In the genomic region with DNA sequence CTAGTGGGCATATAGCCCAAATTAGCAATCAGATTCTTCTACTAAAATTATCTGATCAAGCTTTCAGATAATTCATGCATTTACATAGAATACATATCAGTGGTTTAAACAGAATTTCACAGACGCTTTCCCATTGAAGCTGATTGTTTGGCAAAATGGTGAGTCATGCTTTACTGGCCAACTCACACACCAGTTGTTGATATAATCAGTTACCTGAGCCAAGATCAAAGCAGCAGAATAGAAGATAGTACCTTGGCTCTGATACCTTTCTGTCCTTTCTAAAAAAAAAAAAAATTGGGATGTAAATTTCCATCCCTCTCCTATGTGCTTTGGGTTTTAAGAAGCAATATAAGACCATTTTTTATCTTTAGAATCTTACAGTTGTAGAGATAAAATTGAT, we compare ENCODE assay signal across 1 cellular context.
A peak's percentile ranks its signal among the peaks of the same experiment; 100 is the strongest.
TF ChIP-seq lines count a peak whose summit lies in the region.

No MANE protein-coding gene starts in this region.

TF ChIP-seq in HepG2, 621 proteins besides CTCF, POLR2A, EP300 and RAD21 (continued from another document and continues in another):
- TF ChIP-seq FOXP4 (CRISPR knock-in tag; IDR thresholded peaks at IDR 0.05), result peak; percentile 78; the same call in 1 of the 2 replicates
- peak; percentile 24; the same call in 1 of the 2 replicates for TF ChIP-seq NR2F6 (IDR thresholded peaks at IDR 0.05)
- TF ChIP-seq NR2F6 (CRISPR knock-in tag; IDR thresholded peaks at IDR 0.05), result no peak; the same call in 1 of the 2 replicates
- TF ChIP-seq FOXO1 (CRISPR knock-in tag; IDR thresholded peaks at IDR 0.05), result peak; percentile 46; the same call in 1 of the 2 replicates
- TF ChIP-seq, protein P1, sequence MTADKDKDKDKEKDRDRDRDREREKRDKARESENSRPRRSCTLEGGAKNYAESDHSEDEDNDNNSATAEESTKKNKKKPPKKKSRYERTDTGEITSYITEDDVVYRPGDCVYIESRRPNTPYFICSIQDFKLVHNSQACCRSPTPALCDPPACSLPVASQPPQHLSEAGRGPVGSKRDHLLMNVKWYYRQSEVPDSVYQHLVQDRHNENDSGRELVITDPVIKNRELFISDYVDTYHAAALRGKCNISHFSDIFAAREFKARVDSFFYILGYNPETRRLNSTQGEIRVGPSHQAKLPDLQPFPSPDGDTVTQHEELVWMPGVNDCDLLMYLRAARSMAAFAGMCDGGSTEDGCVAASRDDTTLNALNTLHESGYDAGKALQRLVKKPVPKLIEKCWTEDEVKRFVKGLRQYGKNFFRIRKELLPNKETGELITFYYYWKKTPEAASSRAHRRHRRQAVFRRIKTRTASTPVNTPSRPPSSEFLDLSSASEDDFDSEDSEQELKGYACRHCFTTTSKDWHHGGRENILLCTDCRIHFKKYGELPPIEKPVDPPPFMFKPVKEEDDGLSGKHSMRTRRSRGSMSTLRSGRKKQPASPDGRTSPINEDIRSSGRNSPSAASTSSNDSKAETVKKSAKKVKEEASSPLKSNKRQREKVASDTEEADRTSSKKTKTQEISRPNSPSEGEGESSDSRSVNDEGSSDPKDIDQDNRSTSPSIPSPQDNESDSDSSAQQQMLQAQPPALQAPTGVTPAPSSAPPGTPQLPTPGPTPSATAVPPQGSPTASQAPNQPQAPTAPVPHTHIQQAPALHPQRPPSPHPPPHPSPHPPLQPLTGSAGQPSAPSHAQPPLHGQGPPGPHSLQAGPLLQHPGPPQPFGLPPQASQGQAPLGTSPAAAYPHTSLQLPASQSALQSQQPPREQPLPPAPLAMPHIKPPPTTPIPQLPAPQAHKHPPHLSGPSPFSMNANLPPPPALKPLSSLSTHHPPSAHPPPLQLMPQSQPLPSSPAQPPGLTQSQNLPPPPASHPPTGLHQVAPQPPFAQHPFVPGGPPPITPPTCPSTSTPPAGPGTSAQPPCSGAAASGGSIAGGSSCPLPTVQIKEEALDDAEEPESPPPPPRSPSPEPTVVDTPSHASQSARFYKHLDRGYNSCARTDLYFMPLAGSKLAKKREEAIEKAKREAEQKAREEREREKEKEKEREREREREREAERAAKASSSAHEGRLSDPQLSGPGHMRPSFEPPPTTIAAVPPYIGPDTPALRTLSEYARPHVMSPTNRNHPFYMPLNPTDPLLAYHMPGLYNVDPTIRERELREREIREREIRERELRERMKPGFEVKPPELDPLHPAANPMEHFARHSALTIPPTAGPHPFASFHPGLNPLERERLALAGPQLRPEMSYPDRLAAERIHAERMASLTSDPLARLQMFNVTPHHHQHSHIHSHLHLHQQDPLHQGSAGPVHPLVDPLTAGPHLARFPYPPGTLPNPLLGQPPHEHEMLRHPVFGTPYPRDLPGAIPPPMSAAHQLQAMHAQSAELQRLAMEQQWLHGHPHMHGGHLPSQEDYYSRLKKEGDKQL (CRISPR knock-in tag; IDR thresholded peaks at IDR 0.05; ENCODE audit: low read depth), result peak; percentile 27; the same call in 1 of the 2 replicates
- no peak for TF ChIP-seq CREB1 (IDR thresholded peaks at IDR 0.05)
- peak; percentile 19; the same call in 1 of the 2 replicates for TF ChIP-seq CREB1 (CRISPR knock-in tag; IDR thresholded peaks at IDR 0.05)
- no peak for TF ChIP-seq ZNF101 (CRISPR knock-in tag; IDR thresholded peaks at IDR 0.05; ENCODE audit: borderline replicate concordance, low read depth)
- TF ChIP-seq, protein P2, sequence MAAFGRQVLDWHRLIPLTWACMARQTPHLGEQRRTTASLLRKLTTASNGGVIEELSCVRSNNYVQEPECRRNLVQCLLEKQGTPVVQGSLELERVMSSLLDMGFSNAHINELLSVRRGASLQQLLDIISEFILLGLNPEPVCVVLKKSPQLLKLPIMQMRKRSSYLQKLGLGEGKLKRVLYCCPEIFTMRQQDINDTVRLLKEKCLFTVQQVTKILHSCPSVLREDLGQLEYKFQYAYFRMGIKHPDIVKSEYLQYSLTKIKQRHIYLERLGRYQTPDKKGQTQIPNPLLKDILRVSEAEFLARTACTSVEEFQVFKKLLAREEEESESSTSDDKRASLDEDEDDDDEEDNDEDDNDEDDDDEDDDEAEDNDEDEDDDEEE (CRISPR knock-in tag; IDR thresholded peaks at IDR 0.05), result no peak
- peak in 1 of 2 experiments; percentile 60; a peak in 3 of 4 replicates for TF ChIP-seq MAFK (conservative IDR thresholded peaks at IDR 0.05 in 1 of 2, IDR thresholded peaks at IDR 0.05 in 1 of 2; ENCODE audit: low read length in 2 of 2)
- TF ChIP-seq GATA4 (IDR thresholded peaks at IDR 0.05; ENCODE audit: borderline replicate concordance, low read depth), result peak; percentile 69; the same call in 1 of the 2 replicates
- TF ChIP-seq ATAD3A (CRISPR knock-in tag; IDR thresholded peaks at IDR 0.05), result no peak
- no peak for TF ChIP-seq ZNF136 (CRISPR knock-in tag; IDR thresholded peaks at IDR 0.05; ENCODE audit: low read depth)
- TF ChIP-seq KDM2A (CRISPR knock-in tag; IDR thresholded peaks at IDR 0.05; ENCODE audit: borderline replicate concordance, low read depth), result no peak
- peak; percentile 18; the same call in 1 of the 2 replicates for TF ChIP-seq FOXK1 (CRISPR knock-in tag; IDR thresholded peaks at IDR 0.05; ENCODE audit: borderline replicate concordance, low read depth)
- TF ChIP-seq CEBPG (CRISPR knock-in tag; IDR thresholded peaks at IDR 0.05), result peak; percentile 33; the same call in 1 of the 2 replicates
- peak; percentile 84 for TF ChIP-seq FOXA3 (CRISPR knock-in tag; IDR thresholded peaks at IDR 0.05)
- peak; percentile 91 for TF ChIP-seq FOSL1 (CRISPR knock-in tag; IDR thresholded peaks at IDR 0.05; ENCODE audit: borderline replicate concordance)
- TF ChIP-seq ZNF557 (CRISPR knock-in tag; IDR thresholded peaks at IDR 0.05), result no peak
- no peak for TF ChIP-seq ZNF343 (CRISPR knock-in tag; IDR thresholded peaks at IDR 0.05)
- TF ChIP-seq PPARG (CRISPR knock-in tag; conservative IDR thresholded peaks at IDR 0.05), result peak; percentile 54; the same call in 1 of the 2 replicates
- TF ChIP-seq, protein P3, sequence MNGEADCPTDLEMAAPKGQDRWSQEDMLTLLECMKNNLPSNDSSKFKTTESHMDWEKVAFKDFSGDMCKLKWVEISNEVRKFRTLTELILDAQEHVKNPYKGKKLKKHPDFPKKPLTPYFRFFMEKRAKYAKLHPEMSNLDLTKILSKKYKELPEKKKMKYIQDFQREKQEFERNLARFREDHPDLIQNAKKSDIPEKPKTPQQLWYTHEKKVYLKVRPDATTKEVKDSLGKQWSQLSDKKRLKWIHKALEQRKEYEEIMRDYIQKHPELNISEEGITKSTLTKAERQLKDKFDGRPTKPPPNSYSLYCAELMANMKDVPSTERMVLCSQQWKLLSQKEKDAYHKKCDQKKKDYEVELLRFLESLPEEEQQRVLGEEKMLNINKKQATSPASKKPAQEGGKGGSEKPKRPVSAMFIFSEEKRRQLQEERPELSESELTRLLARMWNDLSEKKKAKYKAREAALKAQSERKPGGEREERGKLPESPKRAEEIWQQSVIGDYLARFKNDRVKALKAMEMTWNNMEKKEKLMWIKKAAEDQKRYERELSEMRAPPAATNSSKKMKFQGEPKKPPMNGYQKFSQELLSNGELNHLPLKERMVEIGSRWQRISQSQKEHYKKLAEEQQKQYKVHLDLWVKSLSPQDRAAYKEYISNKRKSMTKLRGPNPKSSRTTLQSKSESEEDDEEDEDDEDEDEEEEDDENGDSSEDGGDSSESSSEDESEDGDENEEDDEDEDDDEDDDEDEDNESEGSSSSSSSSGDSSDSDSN (CRISPR knock-in tag; IDR thresholded peaks at IDR 0.05), result no peak
- 0 out of 2 replicates have a peak, but pooled peaks have one; percentile 36 for TF ChIP-seq HNF1A (IDR thresholded peaks at IDR 0.05; ENCODE audit: low read depth)
- TF ChIP-seq HNF1A (CRISPR knock-in tag; IDR thresholded peaks at IDR 0.05; ENCODE audit: borderline replicate concordance), result no peak; the same call in 1 of the 2 replicates
- peak; percentile 89 for TF ChIP-seq JUND (CRISPR knock-in tag; IDR thresholded peaks at IDR 0.05)
- peak; percentile 94 for TF ChIP-seq NFE2L2 (IDR thresholded peaks at IDR 0.05; ENCODE audit: low read length)
- TF ChIP-seq HNRNPL (IDR thresholded peaks at IDR 0.05; ENCODE audit: low read depth, low read length), result no peak
- peak; percentile 37 for TF ChIP-seq TCF7L2 (IDR thresholded peaks at IDR 0.05; ENCODE audit: low read depth, low read length)
- TF ChIP-seq FOSL2 (CRISPR knock-in tag; IDR thresholded peaks at IDR 0.05), result peak; percentile 97
- peak; percentile 81 for TF ChIP-seq GATAD2A (CRISPR knock-in tag; IDR thresholded peaks at IDR 0.05)
- TF ChIP-seq ZNF552 (CRISPR knock-in tag; IDR thresholded peaks at IDR 0.05; ENCODE audit: borderline replicate concordance), result no peak
- TF ChIP-seq LCORL (IDR thresholded peaks at IDR 0.05), result no peak
- peak; percentile 35; the same call in 1 of the 2 replicates for TF ChIP-seq LCORL (CRISPR knock-in tag; IDR thresholded peaks at IDR 0.05)
- TF ChIP-seq PHB2 (IDR thresholded peaks at IDR 0.05; ENCODE audit: partially characterized antibody), result no peak
- TF ChIP-seq ZC3H4 (CRISPR knock-in tag; IDR thresholded peaks at IDR 0.05; ENCODE audit: borderline replicate concordance), result no peak
- peak; percentile 80 for TF ChIP-seq NFIC (IDR thresholded peaks at IDR 0.05; ENCODE audit: low read length)
- TF ChIP-seq ZNF614 (CRISPR knock-in tag; IDR thresholded peaks at IDR 0.05; ENCODE audit: borderline replicate concordance), result peak; percentile 37; the same call in 1 of the 2 replicates
- peak; percentile 39; the same call in 1 of the 2 replicates for TF ChIP-seq TFAP4 (IDR thresholded peaks at IDR 0.05; ENCODE audit: borderline replicate concordance, low read depth)
- TF ChIP-seq ZNF747 (CRISPR knock-in tag; IDR thresholded peaks at IDR 0.05; ENCODE audit: borderline replicate concordance), result no peak
- TF ChIP-seq, protein P4, sequence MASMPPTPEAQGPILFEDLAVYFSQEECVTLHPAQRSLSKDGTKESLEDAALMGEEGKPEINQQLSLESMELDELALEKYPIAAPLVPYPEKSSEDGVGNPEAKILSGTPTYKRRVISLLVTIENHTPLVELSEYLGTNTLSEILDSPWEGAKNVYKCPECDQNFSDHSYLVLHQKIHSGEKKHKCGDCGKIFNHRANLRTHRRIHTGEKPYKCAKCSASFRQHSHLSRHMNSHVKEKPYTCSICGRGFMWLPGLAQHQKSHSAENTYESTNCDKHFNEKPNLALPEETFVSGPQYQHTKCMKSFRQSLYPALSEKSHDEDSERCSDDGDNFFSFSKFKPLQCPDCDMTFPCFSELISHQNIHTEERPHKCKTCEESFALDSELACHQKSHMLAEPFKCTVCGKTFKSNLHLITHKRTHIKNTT (CRISPR knock-in tag; IDR thresholded peaks at IDR 0.05), result no peak
- TF ChIP-seq ETV5 (CRISPR knock-in tag; IDR thresholded peaks at IDR 0.05; ENCODE audit: borderline replicate concordance), result peak; percentile 40; the same call in 1 of the 2 replicates
- TF ChIP-seq FOXP1 (IDR thresholded peaks at IDR 0.05), result no peak
- peak; percentile 71 for TF ChIP-seq FOXP1 (CRISPR knock-in tag; IDR thresholded peaks at IDR 0.05)
- no peak for TF ChIP-seq SP2 (CRISPR knock-in tag; IDR thresholded peaks at IDR 0.05)
- TF ChIP-seq SOX6 (IDR thresholded peaks at IDR 0.05), result no peak
- TF ChIP-seq SOX6 (CRISPR knock-in tag; IDR thresholded peaks at IDR 0.05), result peak; percentile 84
- TF ChIP-seq, protein P5, sequence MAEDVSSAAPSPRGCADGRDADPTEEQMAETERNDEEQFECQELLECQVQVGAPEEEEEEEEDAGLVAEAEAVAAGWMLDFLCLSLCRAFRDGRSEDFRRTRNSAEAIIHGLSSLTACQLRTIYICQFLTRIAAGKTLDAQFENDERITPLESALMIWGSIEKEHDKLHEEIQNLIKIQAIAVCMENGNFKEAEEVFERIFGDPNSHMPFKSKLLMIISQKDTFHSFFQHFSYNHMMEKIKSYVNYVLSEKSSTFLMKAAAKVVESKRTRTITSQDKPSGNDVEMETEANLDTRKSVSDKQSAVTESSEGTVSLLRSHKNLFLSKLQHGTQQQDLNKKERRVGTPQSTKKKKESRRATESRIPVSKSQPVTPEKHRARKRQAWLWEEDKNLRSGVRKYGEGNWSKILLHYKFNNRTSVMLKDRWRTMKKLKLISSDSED (CRISPR knock-in tag; IDR thresholded peaks at IDR 0.05), result no peak
